ENCODE assay signal across 22 cellular contexts in the genomic region with DNA sequence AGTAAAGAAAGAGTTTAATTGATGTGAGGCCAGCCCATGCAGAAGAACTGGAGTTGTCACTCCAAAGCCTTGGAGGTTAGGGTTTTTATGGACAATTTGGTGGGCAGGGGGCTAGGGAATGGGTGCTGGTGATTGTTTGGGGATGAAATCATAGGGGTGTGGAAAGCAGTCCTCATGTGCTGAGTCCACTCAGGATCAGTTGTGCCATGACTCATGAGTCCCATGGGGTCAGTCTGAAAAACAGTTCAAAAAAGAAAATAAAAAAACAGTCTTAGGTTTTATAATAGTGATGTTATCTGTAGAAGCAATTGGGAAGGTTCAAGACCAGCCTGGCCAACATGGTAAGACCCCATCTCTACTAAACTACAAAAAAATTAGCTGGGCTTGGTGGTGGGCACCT.
"Had no signal": no experiment of that assay in that cellular context is flagged by ENCODE, and none has a peak within 500 bp of the region (broad histone marks: within the 10 kb centered on the region; RNA-seq: fewer than 3 reads in every experiment).

No MANE protein-coding gene starts in this region.

- H3K36me3 ChIP-seq: brain microvascular endothelial cell had no signal

- H3K9me3 ChIP-seq: Peyer's patch had no signal

- H3K27me3 ChIP-seq: brain microvascular endothelial cell, Peyer's patch had no signal

- H3K27ac ChIP-seq: brain microvascular endothelial cell, Peyer's patch, RWPE1 had no signal

- DNase-seq: activated CD4-positive, alpha-beta memory T cell treated with anti-CD3 and anti-CD28 coated beads for 36 hours; activated CD4-positive, alpha-beta T cell treated with anti-CD3 and anti-CD28 coated beads, Interleukin-2, amount 10 ng/mL, durations not matched to agents 7 days and 5 days; activated CD4-positive, CD25-positive, alpha-beta regulatory T cell; activated CD8-positive, alpha-beta memory T cell treated with anti-CD3 and anti-CD28 coated beads for 24 hours; activated effector memory CD4-positive, alpha-beta T cell treated with anti-CD3 and anti-CD28 coated beads, Interleukin-2, amount 50 U/mL, for 16 hours; activated naive CD4-positive, alpha-beta T cell treated with Interleukin-2 at 50 U/mL for 16 hours; activated naive CD8-positive, alpha-beta T cell treated with anti-CD3 and anti-CD28 coated beads, Interleukin-2, amount 50 U/mL, for 24 hours; activated T-cell treated with anti-CD3 and anti-CD28 coated beads, Interleukin-2, amount 50 U/mL, for 4 hours; brain microvascular endothelial cell; cerebellar nuclear complex; MM.1S; NCI-H1105; NCI-H1436; NCI-H1694 treated with DMSO at 0.1 percent for 48 hours; NCI-H2029 treated with DMSO at 0.1 percent for 48 hours; NCI-H446; NCI-H524; Peyer's patch; Right ventricle myocardium superior; T-helper 9 cell had no signal

- ATAC-seq: activated naive CD4-positive, alpha-beta T cell treated with anti-CD3 and anti-CD28 coated beads, Interleukin-2, amount 50 U/mL, for 72 hours; activated naive CD8-positive, alpha-beta T cell treated with anti-CD3 and anti-CD28 coated beads, Interleukin-2, amount 50 U/mL, for 24 hours; activated T-cell treated with anti-CD3 and anti-CD28 coated beads, Interleukin-2, amount 50 U/mL, for 4 hours had no signal

- H3K4me3 ChIP-seq: Peyer's patch had no signal

- H3K4me1 ChIP-seq: Peyer's patch had no signal
